In genomic region chr11:46315033-46315738, GRCh38 we compare ENCODE assay signal across 1 cellular context.
A peak's percentile ranks its signal among the peaks of the same experiment; 100 is the strongest.
TF ChIP-seq lines count a peak whose summit lies in the region.

No MANE protein-coding gene starts in this region.

TF ChIP-seq in K562, 482 proteins besides CTCF, POLR2A, EP300 and RAD21 (continued from another document):
- TF ChIP-seq ZNF449 (CRISPR knock-in tag; IDR thresholded peaks at IDR 0.05) (no peak), SMC3 (conservative IDR thresholded peaks at IDR 0.05; ENCODE audit: insufficient read depth, low read depth, low read length) (peak; percentile 70), ZNF3 (CRISPR knock-in tag; IDR thresholded peaks at IDR 0.05) (no peak), CGGBP1 (CRISPR knock-in tag; IDR thresholded peaks at IDR 0.05) (no peak), MAZ (CRISPR knock-in tag; conservative IDR thresholded peaks at IDR 0.05 in 1 of 2, IDR thresholded peaks at IDR 0.05 in 1 of 2) (no peak; a peak in 1 of 4 replicates), STAG1 (CRISPR knock-in tag; IDR thresholded peaks at IDR 0.05; ENCODE audit: borderline replicate concordance) (peak; percentile 48; the same call in 1 of the 2 replicates), BHLHE40 (IDR thresholded peaks at IDR 0.05; ENCODE audit: low read length) (no peak), CXXC5 (CRISPR knock-in tag; IDR thresholded peaks at IDR 0.05) (no peak), CREM (IDR thresholded peaks at IDR 0.05; ENCODE audit: low read depth) (peak; percentile 28; the same call in 1 of the 2 replicates), RAD51 (IDR thresholded peaks at IDR 0.05; ENCODE audit: borderline replicate concordance, low read depth) (peak; percentile 74; the same call in 1 of the 2 replicates), TCFL5 (CRISPR knock-in tag; conservative IDR thresholded peaks at IDR 0.05) (no peak), CBFA2T3 (IDR thresholded peaks at IDR 0.05) (no peak), ZNF584 (CRISPR knock-in tag; IDR thresholded peaks at IDR 0.05; ENCODE audit: low read depth) (no peak), PURB (CRISPR knock-in tag; IDR thresholded peaks at IDR 0.05; ENCODE audit: low read depth) (no peak), AFF4 (CRISPR knock-in tag; IDR thresholded peaks at IDR 0.05) (no peak), CBFA2T2 (conservative IDR thresholded peaks at IDR 0.05) (0 out of 2 replicates have a peak, but pooled peaks have one; percentile 9), ZBTB8A (IDR thresholded peaks at IDR 0.05; ENCODE audit: partially characterized antibody) (no peak), USF1 (CRISPR knock-in tag; IDR thresholded peaks at IDR 0.05) (peak; percentile 78), ZKSCAN8 (CRISPR knock-in tag; IDR thresholded peaks at IDR 0.05) (peak; percentile 91), HSF4 (CRISPR knock-in tag; IDR thresholded peaks at IDR 0.05; ENCODE audit: borderline replicate concordance) (no peak), ZNF174 (CRISPR knock-in tag; IDR thresholded peaks at IDR 0.05) (no peak), GATAD2A (IDR thresholded peaks at IDR 0.05) (no peak), BRF1 (IDR thresholded peaks at IDR 0.05; ENCODE audit: borderline replicate concordance, extremely low read depth, insufficient read length) (no peak), SIN3A (IDR thresholded peaks at IDR 0.05; ENCODE audit: borderline replicate concordance in 2 of 2, control insufficient read depth in 1 of 2, low read depth in 2 of 2, low read length in 2 of 2) (no peak), KLF10 (CRISPR knock-in tag; IDR thresholded peaks at IDR 0.05) (no peak), U2AF2 (optimal IDR thresholded peaks at IDR 0.05; ENCODE audit: low read depth, low read length) (no peak), SPI1 (IDR thresholded peaks at IDR 0.05; ENCODE audit: borderline replicate concordance, low read depth, low read length) (0 out of 2 replicates have a peak, but pooled peaks have one; percentile 16), TAF7 (tag; IDR thresholded peaks at IDR 0.05) (no peak), ZBTB7A (IDR thresholded peaks at IDR 0.05; ENCODE audit: borderline replicate concordance, control insufficient read depth, low read depth, low read length) (0 out of 2 replicates have a peak, but pooled peaks have one; percentile 23), FOXM1 (IDR thresholded peaks at IDR 0.05; ENCODE audit: low read depth) (no peak), FOXM1 (CRISPR knock-in tag; IDR thresholded peaks at IDR 0.05; ENCODE audit: low read depth) (no peak)
- TF ChIP-seq, protein P1, sequence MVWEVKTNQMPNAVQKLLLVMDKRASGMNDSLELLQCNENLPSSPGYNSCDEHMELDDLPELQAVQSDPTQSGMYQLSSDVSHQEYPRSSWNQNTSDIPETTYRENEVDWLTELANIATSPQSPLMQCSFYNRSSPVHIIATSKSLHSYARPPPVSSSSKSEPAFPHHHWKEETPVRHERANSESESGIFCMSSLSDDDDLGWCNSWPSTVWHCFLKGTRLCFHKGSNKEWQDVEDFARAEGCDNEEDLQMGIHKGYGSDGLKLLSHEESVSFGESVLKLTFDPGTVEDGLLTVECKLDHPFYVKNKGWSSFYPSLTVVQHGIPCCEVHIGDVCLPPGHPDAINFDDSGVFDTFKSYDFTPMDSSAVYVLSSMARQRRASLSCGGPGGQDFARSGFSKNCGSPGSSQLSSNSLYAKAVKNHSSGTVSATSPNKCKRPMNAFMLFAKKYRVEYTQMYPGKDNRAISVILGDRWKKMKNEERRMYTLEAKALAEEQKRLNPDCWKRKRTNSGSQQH (CRISPR knock-in tag; IDR thresholded peaks at IDR 0.05) = no peak
- TF ChIP-seq, protein P2, sequence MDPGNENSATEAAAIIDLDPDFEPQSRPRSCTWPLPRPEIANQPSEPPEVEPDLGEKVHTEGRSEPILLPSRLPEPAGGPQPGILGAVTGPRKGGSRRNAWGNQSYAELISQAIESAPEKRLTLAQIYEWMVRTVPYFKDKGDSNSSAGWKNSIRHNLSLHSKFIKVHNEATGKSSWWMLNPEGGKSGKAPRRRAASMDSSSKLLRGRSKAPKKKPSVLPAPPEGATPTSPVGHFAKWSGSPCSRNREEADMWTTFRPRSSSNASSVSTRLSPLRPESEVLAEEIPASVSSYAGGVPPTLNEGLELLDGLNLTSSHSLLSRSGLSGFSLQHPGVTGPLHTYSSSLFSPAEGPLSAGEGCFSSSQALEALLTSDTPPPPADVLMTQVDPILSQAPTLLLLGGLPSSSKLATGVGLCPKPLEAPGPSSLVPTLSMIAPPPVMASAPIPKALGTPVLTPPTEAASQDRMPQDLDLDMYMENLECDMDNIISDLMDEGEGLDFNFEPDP (CRISPR knock-in tag; IDR thresholded peaks at IDR 0.05) = no peak
TF ChIP-seq in K562: peak in this region for 19.
